Comparison of ENCODE assay signal across 13 cellular contexts in the genomic region with DNA sequence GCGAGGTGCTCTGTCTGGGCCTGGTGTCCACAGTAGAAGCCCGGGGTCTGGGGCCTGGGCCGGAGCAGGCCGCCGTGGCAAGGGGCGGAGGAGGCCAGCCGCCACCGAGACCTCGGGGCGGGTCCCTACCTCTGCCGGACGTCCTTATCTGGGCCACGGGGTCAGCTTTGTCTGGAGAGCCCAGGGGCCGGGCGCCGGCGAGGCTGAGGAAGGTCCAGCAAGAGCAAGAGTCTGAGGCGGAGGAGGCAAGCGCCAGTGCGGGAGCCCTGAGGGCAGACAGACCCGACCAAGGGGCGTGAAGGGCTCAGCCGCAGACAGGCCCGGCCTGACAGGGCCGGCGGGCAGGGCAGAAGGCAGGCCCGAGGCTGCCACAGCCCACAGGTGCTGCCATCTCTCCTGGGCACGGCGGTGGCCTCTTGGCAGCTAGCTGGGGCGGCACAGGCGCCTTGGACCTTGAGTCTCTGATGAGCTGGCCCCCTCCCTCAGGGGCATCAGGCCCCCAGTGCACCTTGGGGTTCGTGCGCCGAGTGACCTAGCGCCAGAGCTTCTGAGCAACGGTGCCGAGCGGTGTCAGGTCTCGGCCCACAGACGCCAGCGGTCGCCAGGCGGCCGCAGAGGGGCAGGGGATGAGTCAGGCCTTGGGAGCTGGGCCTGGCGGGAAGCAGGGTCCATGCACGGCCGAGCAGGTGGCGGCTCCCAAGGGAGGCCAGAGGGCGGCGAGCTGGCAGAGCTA.
"Had no signal": no experiment of that assay in that cellular context is flagged by ENCODE, and none has a peak within 500 bp of the region (broad histone marks: within the 10 kb centered on the region; RNA-seq: fewer than 3 reads in every experiment).

No MANE protein-coding gene starts in this region.

- H3K27ac ChIP-seq: lower lobe of right lung, ovary had no signal

- ATAC-seq: activated CD8-positive, alpha-beta T cell treated with anti-CD3 and anti-CD28 coated beads, Interleukin-2, amount 10 ng/mL, durations not matched to agents 7 days and 5 days; lower lobe of right lung had no signal

- H3K9me3 Mint-ChIP-seq: activated CD4-positive, alpha-beta T cell treated with anti-CD3 and anti-CD28 coated beads, Interleukin-2, amount 10 ng/mL, durations not matched to agents 24 days and 14 days; activated naive CD8-positive, alpha-beta T cell treated with anti-CD3 and anti-CD28 coated beads for 36 hours; immature natural killer cell; neural crest cell had no signal

- H3K27ac Mint-ChIP-seq: activated CD4-positive, alpha-beta T cell treated with anti-CD3 and anti-CD28 coated beads, Interleukin-2, amount 10 ng/mL, durations not matched to agents 24 days and 14 days; activated CD8-positive, alpha-beta T cell treated with anti-CD3 and anti-CD28 coated beads, Interleukin-2, amount 10 ng/mL, durations not matched to agents 7 days and 5 days; activated naive CD8-positive, alpha-beta T cell treated with anti-CD3 and anti-CD28 coated beads for 36 hours; immature natural killer cell had no signal

- H3K9me3 ChIP-seq: lower lobe of right lung, ovary had no signal

- DNase-seq: activated CD4-positive, alpha-beta T cell treated with anti-CD3 and anti-CD28 coated beads, Interleukin-2, amount 10 ng/mL, durations not matched to agents 24 days and 14 days; activated CD4-positive, CD25-positive, alpha-beta regulatory T cell; activated CD8-positive, alpha-beta memory T cell treated with anti-CD3 and anti-CD28 coated beads, Interleukin-2, amount 50 U/mL, for 4 hours; activated CD8-positive, alpha-beta T cell treated with anti-CD3 and anti-CD28 coated beads, Interleukin-2, amount 10 ng/mL, durations not matched to agents 7 days and 5 days; activated naive CD8-positive, alpha-beta T cell treated with anti-CD3 and anti-CD28 coated beads for 36 hours; cortex of kidney; effector CD8-positive, alpha-beta T cell; foreskin melanocyte; immature natural killer cell; lower lobe of right lung; ovary had no signal

- H3K27me3 ChIP-seq: ovary had no signal

- H3K4me3 ChIP-seq: lower lobe of right lung, ovary, smooth muscle cell had no signal

- H3K36me3 ChIP-seq: ovary had no signal

- H3K4me1 Mint-ChIP-seq: activated CD4-positive, alpha-beta T cell treated with anti-CD3 and anti-CD28 coated beads, Interleukin-2, amount 10 ng/mL, durations not matched to agents 24 days and 14 days; neural crest cell had no signal

- H3K4me3 Mint-ChIP-seq: activated CD4-positive, alpha-beta T cell treated with anti-CD3 and anti-CD28 coated beads, Interleukin-2, amount 10 ng/mL, durations not matched to agents 24 days and 14 days; activated CD8-positive, alpha-beta T cell treated with anti-CD3 and anti-CD28 coated beads, Interleukin-2, amount 10 ng/mL, durations not matched to agents 7 days and 5 days; activated naive CD8-positive, alpha-beta T cell treated with anti-CD3 and anti-CD28 coated beads for 36 hours; immature natural killer cell; neural crest cell had no signal

- H3K27me3 Mint-ChIP-seq: activated CD4-positive, alpha-beta T cell treated with anti-CD3 and anti-CD28 coated beads, Interleukin-2, amount 10 ng/mL, durations not matched to agents 24 days and 14 days; activated naive CD8-positive, alpha-beta T cell treated with anti-CD3 and anti-CD28 coated beads for 36 hours had no signal
